Comparison of ENCODE assay signal across 14 cellular contexts in the genomic region with DNA sequence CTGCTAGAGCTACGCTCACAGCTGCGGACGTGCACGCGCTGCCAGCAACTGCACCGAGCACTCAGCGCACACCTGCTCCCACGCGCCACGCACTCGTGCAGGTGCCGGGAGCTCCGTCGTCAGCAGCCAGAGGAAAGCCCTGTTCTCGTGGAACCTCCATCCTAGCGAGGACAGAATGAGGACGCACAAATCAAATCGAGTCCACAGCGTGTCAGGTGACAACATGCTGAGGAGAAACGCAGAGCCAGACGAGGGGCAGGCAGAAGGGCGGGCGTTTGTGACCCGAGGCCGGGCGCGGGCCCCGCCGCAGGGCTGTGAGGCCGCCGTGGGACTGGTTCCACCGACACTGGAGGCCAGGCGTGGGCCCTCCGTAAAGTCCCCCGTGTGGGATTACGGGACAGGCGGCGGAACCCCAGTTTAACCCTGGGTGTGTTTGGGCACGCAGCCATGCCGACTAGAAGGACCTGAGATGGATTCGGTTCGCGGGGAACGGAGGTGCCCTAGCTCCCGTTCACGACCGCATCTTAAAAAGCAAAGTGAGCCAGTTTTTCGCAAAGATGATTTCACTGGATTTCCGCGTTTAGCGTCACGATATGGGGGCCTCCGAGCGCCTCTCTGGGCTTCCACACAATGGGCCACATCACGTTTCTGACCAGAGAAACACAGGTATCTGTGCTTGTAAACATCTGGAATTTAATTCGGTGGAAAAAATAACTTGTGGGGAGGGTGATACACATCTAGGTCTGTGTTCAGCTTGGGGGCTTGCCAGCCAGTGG. TPM values are rescaled to one million over a fixed set of nuclear protein-coding genes. Genes with fewer than 3 reads are reported as not detected.
DNase-seq lines count a peak whose midpoint lies in the region; ATAC-seq and TF ChIP-seq lines count a peak whose summit lies in the region.
"Had no signal": no experiment of that assay in that cellular context is flagged by ENCODE, and none has a peak within 500 bp of the region (broad histone marks: within the 10 kb centered on the region; RNA-seq: fewer than 3 reads in every experiment).

No MANE protein-coding gene starts in this region.

- H3K9me3 ChIP-seq in esophagus muscularis mucosa: no peaks in the 10 kb centered on the region
- H3K9me3 ChIP-seq in neuronal stem cell (replicated peaks in 1 of 2; ENCODE audit: control insufficient read depth in 2 of 2, insufficient read depth in 1 of 2, low read depth in 1 of 2, low read length in 2 of 2): no peaks in the 10 kb centered on the region
- H3K9me3 ChIP-seq in lower lobe of right lung: no peaks in the 10 kb centered on the region
- H3K9me3 ChIP-seq: BLaER1, Caco-2 had no signal

- no peak overlapping the region for H4K8ac ChIP-seq in neuronal stem cell (ENCODE audit: low read depth, low read length)

- H3K14ac ChIP-seq in neuronal stem cell (ENCODE audit: low read length): peak overlapping the region; percentile 60

- peaks cover 0 to 27% (median 0%) of the 10 kb centered on the region in 4 donors for H3K27me3 ChIP-seq in esophagus muscularis mucosa
- H3K27me3 ChIP-seq in neuronal stem cell (ENCODE audit: control insufficient read depth in 3 of 3, insufficient read depth in 3 of 3, low read depth in 1 of 3, low read length in 3 of 3): no peaks in the 10 kb centered on the region
- no peaks in the 10 kb centered on the region for H3K27me3 ChIP-seq in lower lobe of right lung (ENCODE audit: low read depth)
- H3K27me3 ChIP-seq: BLaER1 had no signal

- H3K36me3 ChIP-seq in esophagus muscularis mucosa (no peaks in the 10 kb centered on the region), neuronal stem cell (replicated peaks in 1 of 2; ENCODE audit: control insufficient read depth in 2 of 2, insufficient read depth in 2 of 2, low read length in 2 of 2) (no peaks in the 10 kb centered on the region), lower lobe of right lung (no peaks in the 10 kb centered on the region)
- H3K36me3 ChIP-seq: BLaER1 had no signal

- peak overlapping the region; percentile 92 for H3K18ac ChIP-seq in neuronal stem cell (ENCODE audit: low read length)

- no peak overlapping the region for H2AFZ ChIP-seq in neuronal stem cell (ENCODE audit: low read length)

- no peak for TF ChIP-seq POLR2A in esophagus muscularis mucosa (IDR thresholded peaks at IDR 0.05; ENCODE audit: low read depth)

- no peaks in the 10 kb centered on the region for H3K79me1 ChIP-seq in neuronal stem cell (ENCODE audit: low read depth, low read length)

- no peak overlapping the region for H3K4ac ChIP-seq in neuronal stem cell (ENCODE audit: low read length)

- H2BK12ac ChIP-seq in neuronal stem cell (ENCODE audit: low read length): peak overlapping the region; percentile 80

- H2BK5ac ChIP-seq in neuronal stem cell (ENCODE audit: low read length): no peak overlapping the region

- H2AK5ac ChIP-seq in neuronal stem cell (ENCODE audit: low read depth, low read length): peak overlapping the region; percentile 66

- H3K4me1 ChIP-seq in esophagus muscularis mucosa (no peaks in the 10 kb centered on the region), neuronal stem cell (ENCODE audit: control insufficient read depth in 2 of 2, insufficient read depth in 1 of 2, low read depth in 1 of 2, low read length in 2 of 2) (peaks cover 34 to 54% of the 10 kb centered on the region in 2 donors), lower lobe of right lung (no peaks in the 10 kb centered on the region)
- H3K4me1 ChIP-seq: Caco-2 had no signal

- peak in 2 of 3 experiments; percentile 83 to 84 for DNase-seq in NCI-H1417 (lab: John Stamatoyannopoulos, UW)
- no peak for DNase-seq in NCI-H1417 treated with DMSO at 0.1 percent for 48 hours (lab: John Stamatoyannopoulos, UW)
- peak; percentile 28 for DNase-seq in NCI-H1092 treated with DMSO at 0.1 percent for 48 hours (lab: John Stamatoyannopoulos, UW)
- DNase-seq in esophagus muscularis mucosa (ENCODE audit: extremely low spot score): peak; percentile 79
- DNase-seq in neuronal stem cell (ENCODE audit: low spot score): no peak
- no peak for DNase-seq in midbrain (lab: John Stamatoyannopoulos, UW)
- DNase-seq in lower lobe of right lung: no peak
- DNase-seq: 8988T; AML-193; Caco-2; CD8-positive, alpha-beta memory T cell had no signal

- no peak overlapping the region for H3K9ac ChIP-seq in neuronal stem cell (ENCODE audit: low read depth, low read length, poor library complexity)
- H3K9ac ChIP-seq: BLaER1 had no signal

- H3K23ac ChIP-seq in neuronal stem cell (ENCODE audit: low read depth, low read length, poor library complexity): no peak overlapping the region

- no peak overlapping the region for H3K27ac ChIP-seq in esophagus muscularis mucosa (replicated peaks in 1 of 4)
- no peak overlapping the region for H3K27ac ChIP-seq in neuronal stem cell (replicated peaks; ENCODE audit: low read length)
- no peak overlapping the region for H3K27ac ChIP-seq in lower lobe of right lung
- H3K27ac ChIP-seq: BLaER1 had no signal

- intact Hi-C loops in esophagus muscularis mucosa (cut with DNase I): no loop called here
- intact Hi-C loops in lower lobe of right lung (cut with DNase I): no loop called here

- ATAC-seq in GM21825 (IDR thresholded peaks at IDR 0.05; ENCODE audit: unreplicated experiment) (no peak), lower lobe of right lung (no peak)

- peak overlapping the region; percentile 81 for H2BK15ac ChIP-seq in neuronal stem cell (ENCODE audit: low read length)

- H3K4me3 ChIP-seq in esophagus muscularis mucosa (no peak overlapping the region), neuronal stem cell (ENCODE audit: low read length in 2 of 2) (peak overlapping the region in 1 of 2 donors; percentile 64), lower lobe of right lung (no peak overlapping the region)
- H3K4me3 ChIP-seq: BLaER1 had no signal

- H4K91ac ChIP-seq in neuronal stem cell (ENCODE audit: low read depth, low read length, poor library complexity): peak overlapping the region; percentile 18

- 91% methylated on average over 49 of the region's 56 CpGs for WGBS in esophagus muscularis mucosa
- no CpG with 5 or more reads among the region's 56 CpGs for WGBS in neuronal stem cell (ENCODE audit: extremely low coverage in 2 of 2, insufficient read length in 2 of 2, insufficient replicate concordance in 1 of 2), 2 donors

- no peak overlapping the region for H3K4me2 ChIP-seq in neuronal stem cell (ENCODE audit: insufficient read depth, low read length, poor library complexity, severe bottlenecking)
- H3K4me2 ChIP-seq: BLaER1 had no signal

- TF ChIP-seq CTCF in esophagus muscularis mucosa (IDR thresholded peaks at IDR 0.05) (no peak), lower lobe of right lung (IDR thresholded peaks at IDR 0.05) (no peak)

- TF ChIP-seq EP300 in esophagus muscularis mucosa (IDR thresholded peaks at IDR 0.05): no peak

- H2BK120ac ChIP-seq in neuronal stem cell (ENCODE audit: low read depth, low read length): peak overlapping the region; percentile 69

RNA-seq across cellular contexts. Expression of a gene that starts 26.9 kb away (rescaled TPM):
- 10 to 100 TPM in 1 of 4 donors, 1 to 10 TPM in 2, not detected in 1; 1.7 to 11.9 (median 2.3) TPM for total RNA-seq in esophagus muscularis mucosa
- polyA plus RNA-seq in neuronal stem cell (2013, experiment 1 of 2): 0.20 TPM
- 0.17 TPM for polyA plus RNA-seq in neuronal stem cell (2013, experiment 2 of 2)
- 6.7 TPM for total RNA-seq in lower lobe of right lung
- total RNA-seq: Caco-2; CD8-positive, alpha-beta memory T cell; HT1080 had no signal
- polyA plus RNA-seq: CD8-positive, alpha-beta memory T cell had no signal

RNA-seq across cellular contexts. Expression of a gene that starts 50.0 kb away (rescaled TPM):
- total RNA-seq in esophagus muscularis mucosa: 10 to 100 TPM; 54.0 to 81.5 (median 73.8) TPM
- 138 TPM for polyA plus RNA-seq in neuronal stem cell (2013, experiment 1 of 2)
- 139 TPM for polyA plus RNA-seq in neuronal stem cell (2013, experiment 2 of 2)
- 68.6 TPM for total RNA-seq in lower lobe of right lung

RNA-seq across cellular contexts. Expression of a gene that starts 50.9 kb away (rescaled TPM):
- 10 to 100 TPM; 15.7 to 20.3 (median 18.2) TPM for total RNA-seq in esophagus muscularis mucosa
- polyA plus RNA-seq in neuronal stem cell (2013, experiment 1 of 2): 15.9 TPM
- 15.8 TPM for polyA plus RNA-seq in neuronal stem cell (2013, experiment 2 of 2)
- 42.2 TPM for total RNA-seq in lower lobe of right lung

Comparison
In these comparisons a context has a peak if more than half of its experiments do, and no peak if none do; other contexts are left out.
1. DNase-seq: peak in NCI-H1417 (2 of 3), NCI-H1092 treated with DMSO at 0.1 percent for 48 hours (single experiment) and esophagus muscularis mucosa (single experiment); none in NCI-H1417 treated with DMSO at 0.1 percent for 48 hours (single experiment), neuronal stem cell (single experiment), midbrain (single experiment) and lower lobe of right lung (single experiment).